ENCODE assay signal across 1 cellular context in the genomic region with DNA sequence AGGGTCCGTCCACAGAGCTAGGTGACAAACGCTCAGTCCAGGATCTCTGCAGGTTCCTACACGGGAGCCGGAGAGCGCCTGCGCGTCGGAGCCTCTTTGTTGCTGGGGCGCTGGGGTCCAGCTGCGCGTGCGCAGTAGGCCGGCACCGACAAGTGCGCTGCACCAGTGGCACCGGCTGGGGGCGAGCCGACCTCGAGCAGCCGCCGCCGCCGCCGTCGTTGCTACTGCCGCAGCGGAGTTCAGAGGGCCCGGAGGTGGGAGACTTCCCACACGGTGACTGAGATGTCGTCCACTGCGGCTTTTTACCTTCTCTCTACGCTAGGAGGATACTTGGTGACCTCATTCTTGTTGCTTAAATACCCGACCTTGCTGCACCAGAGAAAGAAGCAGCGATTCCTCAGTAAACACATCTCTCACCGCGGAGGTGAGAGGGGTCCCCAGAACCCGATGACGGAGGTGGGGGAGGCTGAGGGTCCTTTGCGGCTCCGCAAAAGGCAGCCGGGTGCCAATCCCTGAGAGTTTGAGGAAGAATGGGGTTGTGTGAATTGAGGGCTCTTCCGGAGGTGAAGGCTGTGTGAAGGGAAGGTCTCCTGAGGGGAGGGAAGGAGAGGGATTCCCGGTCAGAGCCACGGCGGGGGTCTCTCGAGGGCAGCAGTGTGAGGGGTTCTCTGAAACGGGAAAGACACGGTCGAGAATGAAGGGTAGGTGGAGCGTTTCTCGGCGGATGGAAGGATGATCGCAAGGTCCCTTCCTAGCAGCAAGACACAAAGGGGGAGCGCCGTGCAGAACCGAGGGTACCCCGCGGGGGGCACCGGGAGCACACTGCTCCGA.
TF ChIP-seq lines count a peak whose summit lies in the region.

A gene (plus strand): TSS at position 184 of the 831 bp plus-strand sequence. CDS start 99 bp downstream, at position 283.

TF ChIP-seq in HepG2, 621 proteins besides CTCF, POLR2A, EP300 and RAD21 (continued from another document and continues in another):
- TF ChIP-seq, protein P1, sequence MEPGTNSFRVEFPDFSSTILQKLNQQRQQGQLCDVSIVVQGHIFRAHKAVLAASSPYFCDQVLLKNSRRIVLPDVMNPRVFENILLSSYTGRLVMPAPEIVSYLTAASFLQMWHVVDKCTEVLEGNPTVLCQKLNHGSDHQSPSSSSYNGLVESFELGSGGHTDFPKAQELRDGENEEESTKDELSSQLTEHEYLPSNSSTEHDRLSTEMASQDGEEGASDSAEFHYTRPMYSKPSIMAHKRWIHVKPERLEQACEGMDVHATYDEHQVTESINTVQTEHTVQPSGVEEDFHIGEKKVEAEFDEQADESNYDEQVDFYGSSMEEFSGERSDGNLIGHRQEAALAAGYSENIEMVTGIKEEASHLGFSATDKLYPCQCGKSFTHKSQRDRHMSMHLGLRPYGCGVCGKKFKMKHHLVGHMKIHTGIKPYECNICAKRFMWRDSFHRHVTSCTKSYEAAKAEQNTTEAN (CRISPR knock-in tag; conservative IDR thresholded peaks at IDR 0.05), result no peak
- TF ChIP-seq ZSCAN21 (CRISPR knock-in tag; IDR thresholded peaks at IDR 0.05; ENCODE audit: borderline replicate concordance) (peak; percentile 85; the same call in 1 of the 2 replicates), NFKBIZ (CRISPR knock-in tag; IDR thresholded peaks at IDR 0.05) (no peak), HOXA3 (CRISPR knock-in tag; IDR thresholded peaks at IDR 0.05) (peak; percentile 75), ELF1 (CRISPR knock-in tag; IDR thresholded peaks at IDR 0.05) (peak; percentile 14; the same call in 1 of the 2 replicates), JDP2 (CRISPR knock-in tag; IDR thresholded peaks at IDR 0.05; ENCODE audit: borderline replicate concordance) (no peak), BORCS8-MEF2B (CRISPR knock-in tag; IDR thresholded peaks at IDR 0.05) (peak; percentile 93), ZNF3 (CRISPR knock-in tag; IDR thresholded peaks at IDR 0.05) (peak; percentile 13; the same call in 1 of the 2 replicates), ZNF264 (CRISPR knock-in tag; IDR thresholded peaks at IDR 0.05) (peak; percentile 24; the same call in 1 of the 2 replicates), ZFX (CRISPR knock-in tag; IDR thresholded peaks at IDR 0.05; ENCODE audit: low read depth) (peak; percentile 80), REPIN1 (CRISPR knock-in tag; IDR thresholded peaks at IDR 0.05; ENCODE audit: borderline replicate concordance, low read depth) (peak; percentile 77; the same call in 1 of the 2 replicates), KMT2A (CRISPR knock-in tag; IDR thresholded peaks at IDR 0.05) (peak; percentile 72), ERF (CRISPR knock-in tag; IDR thresholded peaks at IDR 0.05) (peak; percentile 81; the same call in 1 of the 2 replicates), MTA1 (CRISPR knock-in tag; IDR thresholded peaks at IDR 0.05; ENCODE audit: borderline replicate concordance) (peak; percentile 73; the same call in 1 of the 2 replicates), NR2F6 (IDR thresholded peaks at IDR 0.05) (no peak), NR2F6 (CRISPR knock-in tag; IDR thresholded peaks at IDR 0.05) (peak; percentile 24; the same call in 1 of the 2 replicates), ZNF619 (CRISPR knock-in tag; IDR thresholded peaks at IDR 0.05) (no peak; the same call in none of the 2 replicates), SATB2 (CRISPR knock-in tag; IDR thresholded peaks at IDR 0.05) (no peak), ZNF350 (CRISPR knock-in tag; IDR thresholded peaks at IDR 0.05; ENCODE audit: borderline replicate concordance, low read depth) (peak; percentile 84; the same call in 1 of the 2 replicates)
- TF ChIP-seq, protein P2, sequence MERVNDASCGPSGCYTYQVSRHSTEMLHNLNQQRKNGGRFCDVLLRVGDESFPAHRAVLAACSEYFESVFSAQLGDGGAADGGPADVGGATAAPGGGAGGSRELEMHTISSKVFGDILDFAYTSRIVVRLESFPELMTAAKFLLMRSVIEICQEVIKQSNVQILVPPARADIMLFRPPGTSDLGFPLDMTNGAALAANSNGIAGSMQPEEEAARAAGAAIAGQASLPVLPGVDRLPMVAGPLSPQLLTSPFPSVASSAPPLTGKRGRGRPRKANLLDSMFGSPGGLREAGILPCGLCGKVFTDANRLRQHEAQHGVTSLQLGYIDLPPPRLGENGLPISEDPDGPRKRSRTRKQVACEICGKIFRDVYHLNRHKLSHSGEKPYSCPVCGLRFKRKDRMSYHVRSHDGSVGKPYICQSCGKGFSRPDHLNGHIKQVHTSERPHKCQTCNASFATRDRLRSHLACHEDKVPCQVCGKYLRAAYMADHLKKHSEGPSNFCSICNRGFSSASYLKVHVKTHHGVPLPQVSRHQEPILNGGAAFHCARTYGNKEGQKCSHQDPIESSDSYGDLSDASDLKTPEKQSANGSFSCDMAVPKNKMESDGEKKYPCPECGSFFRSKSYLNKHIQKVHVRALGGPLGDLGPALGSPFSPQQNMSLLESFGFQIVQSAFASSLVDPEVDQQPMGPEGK (CRISPR knock-in tag; IDR thresholded peaks at IDR 0.05), result peak; percentile 41; the same call in 1 of the 2 replicates
- TF ChIP-seq, protein P3, sequence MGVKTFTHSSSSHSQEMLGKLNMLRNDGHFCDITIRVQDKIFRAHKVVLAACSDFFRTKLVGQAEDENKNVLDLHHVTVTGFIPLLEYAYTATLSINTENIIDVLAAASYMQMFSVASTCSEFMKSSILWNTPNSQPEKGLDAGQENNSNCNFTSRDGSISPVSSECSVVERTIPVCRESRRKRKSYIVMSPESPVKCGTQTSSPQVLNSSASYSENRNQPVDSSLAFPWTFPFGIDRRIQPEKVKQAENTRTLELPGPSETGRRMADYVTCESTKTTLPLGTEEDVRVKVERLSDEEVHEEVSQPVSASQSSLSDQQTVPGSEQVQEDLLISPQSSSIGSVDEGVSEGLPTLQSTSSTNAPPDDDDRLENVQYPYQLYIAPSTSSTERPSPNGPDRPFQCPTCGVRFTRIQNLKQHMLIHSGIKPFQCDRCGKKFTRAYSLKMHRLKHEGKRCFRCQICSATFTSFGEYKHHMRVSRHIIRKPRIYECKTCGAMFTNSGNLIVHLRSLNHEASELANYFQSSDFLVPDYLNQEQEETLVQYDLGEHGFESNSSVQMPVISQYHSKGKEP (CRISPR knock-in tag; IDR thresholded peaks at IDR 0.05), result no peak
- TF ChIP-seq, protein P4, sequence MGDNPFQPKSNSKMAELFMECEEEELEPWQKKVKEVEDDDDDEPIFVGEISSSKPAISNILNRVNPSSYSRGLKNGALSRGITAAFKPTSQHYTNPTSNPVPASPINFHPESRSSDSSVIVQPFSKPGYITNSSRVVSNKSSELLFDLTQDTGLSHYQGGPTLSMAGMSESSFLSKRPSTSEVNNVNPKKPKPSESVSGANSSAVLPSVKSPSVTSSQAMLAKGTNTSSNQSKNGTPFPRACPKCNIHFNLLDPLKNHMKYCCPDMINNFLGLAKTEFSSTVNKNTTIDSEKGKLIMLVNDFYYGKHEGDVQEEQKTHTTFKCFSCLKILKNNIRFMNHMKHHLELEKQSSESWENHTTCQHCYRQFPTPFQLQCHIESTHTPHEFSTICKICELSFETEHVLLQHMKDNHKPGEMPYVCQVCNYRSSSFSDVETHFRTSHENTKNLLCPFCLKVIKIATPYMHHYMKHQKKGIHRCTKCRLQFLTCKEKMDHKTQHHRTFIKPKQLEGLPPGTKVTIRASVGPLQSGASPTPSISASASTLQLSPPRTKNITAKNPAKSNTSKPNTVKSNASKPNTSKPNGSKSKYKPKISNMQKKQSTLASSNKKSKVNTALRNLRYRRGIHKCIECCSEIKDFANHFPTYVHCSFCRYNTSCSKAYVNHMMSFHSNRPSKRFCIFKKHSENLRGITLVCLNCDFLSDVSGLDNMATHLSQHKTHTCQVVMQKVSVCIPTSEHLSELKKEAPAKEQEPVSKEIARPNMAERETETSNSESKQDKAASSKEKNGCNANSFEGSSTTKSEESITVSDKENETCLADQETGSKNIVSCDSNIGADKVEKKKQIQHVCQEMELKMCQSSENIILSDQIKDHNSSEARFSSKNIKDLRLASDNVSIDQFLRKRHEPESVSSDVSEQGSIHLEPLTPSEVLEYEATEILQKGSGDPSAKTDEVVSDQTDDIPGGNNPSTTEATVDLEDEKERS (CRISPR knock-in tag; IDR thresholded peaks at IDR 0.05), result peak; percentile 79
- TF ChIP-seq, protein P5, sequence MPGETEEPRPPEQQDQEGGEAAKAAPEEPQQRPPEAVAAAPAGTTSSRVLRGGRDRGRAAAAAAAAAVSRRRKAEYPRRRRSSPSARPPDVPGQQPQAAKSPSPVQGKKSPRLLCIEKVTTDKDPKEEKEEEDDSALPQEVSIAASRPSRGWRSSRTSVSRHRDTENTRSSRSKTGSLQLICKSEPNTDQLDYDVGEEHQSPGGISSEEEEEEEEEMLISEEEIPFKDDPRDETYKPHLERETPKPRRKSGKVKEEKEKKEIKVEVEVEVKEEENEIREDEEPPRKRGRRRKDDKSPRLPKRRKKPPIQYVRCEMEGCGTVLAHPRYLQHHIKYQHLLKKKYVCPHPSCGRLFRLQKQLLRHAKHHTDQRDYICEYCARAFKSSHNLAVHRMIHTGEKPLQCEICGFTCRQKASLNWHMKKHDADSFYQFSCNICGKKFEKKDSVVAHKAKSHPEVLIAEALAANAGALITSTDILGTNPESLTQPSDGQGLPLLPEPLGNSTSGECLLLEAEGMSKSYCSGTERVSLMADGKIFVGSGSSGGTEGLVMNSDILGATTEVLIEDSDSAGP (CRISPR knock-in tag; IDR thresholded peaks at IDR 0.05; ENCODE audit: borderline replicate concordance), result peak; percentile 93; the same call in 1 of the 2 replicates
- TF ChIP-seq, protein P6, sequence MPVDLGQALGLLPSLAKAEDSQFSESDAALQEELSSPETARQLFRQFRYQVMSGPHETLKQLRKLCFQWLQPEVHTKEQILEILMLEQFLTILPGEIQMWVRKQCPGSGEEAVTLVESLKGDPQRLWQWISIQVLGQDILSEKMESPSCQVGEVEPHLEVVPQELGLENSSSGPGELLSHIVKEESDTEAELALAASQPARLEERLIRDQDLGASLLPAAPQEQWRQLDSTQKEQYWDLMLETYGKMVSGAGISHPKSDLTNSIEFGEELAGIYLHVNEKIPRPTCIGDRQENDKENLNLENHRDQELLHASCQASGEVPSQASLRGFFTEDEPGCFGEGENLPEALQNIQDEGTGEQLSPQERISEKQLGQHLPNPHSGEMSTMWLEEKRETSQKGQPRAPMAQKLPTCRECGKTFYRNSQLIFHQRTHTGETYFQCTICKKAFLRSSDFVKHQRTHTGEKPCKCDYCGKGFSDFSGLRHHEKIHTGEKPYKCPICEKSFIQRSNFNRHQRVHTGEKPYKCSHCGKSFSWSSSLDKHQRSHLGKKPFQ (CRISPR knock-in tag; IDR thresholded peaks at IDR 0.05; ENCODE audit: insufficient replicate concordance), result no peak
- TF ChIP-seq, protein P7, sequence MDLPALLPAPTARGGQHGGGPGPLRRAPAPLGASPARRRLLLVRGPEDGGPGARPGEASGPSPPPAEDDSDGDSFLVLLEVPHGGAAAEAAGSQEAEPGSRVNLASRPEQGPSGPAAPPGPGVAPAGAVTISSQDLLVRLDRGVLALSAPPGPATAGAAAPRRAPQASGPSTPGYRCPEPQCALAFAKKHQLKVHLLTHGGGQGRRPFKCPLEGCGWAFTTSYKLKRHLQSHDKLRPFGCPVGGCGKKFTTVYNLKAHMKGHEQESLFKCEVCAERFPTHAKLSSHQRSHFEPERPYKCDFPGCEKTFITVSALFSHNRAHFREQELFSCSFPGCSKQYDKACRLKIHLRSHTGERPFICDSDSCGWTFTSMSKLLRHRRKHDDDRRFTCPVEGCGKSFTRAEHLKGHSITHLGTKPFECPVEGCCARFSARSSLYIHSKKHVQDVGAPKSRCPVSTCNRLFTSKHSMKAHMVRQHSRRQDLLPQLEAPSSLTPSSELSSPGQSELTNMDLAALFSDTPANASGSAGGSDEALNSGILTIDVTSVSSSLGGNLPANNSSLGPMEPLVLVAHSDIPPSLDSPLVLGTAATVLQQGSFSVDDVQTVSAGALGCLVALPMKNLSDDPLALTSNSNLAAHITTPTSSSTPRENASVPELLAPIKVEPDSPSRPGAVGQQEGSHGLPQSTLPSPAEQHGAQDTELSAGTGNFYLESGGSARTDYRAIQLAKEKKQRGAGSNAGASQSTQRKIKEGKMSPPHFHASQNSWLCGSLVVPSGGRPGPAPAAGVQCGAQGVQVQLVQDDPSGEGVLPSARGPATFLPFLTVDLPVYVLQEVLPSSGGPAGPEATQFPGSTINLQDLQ (CRISPR knock-in tag; IDR thresholded peaks at IDR 0.05), result no peak
- TF ChIP-seq, protein P8, sequence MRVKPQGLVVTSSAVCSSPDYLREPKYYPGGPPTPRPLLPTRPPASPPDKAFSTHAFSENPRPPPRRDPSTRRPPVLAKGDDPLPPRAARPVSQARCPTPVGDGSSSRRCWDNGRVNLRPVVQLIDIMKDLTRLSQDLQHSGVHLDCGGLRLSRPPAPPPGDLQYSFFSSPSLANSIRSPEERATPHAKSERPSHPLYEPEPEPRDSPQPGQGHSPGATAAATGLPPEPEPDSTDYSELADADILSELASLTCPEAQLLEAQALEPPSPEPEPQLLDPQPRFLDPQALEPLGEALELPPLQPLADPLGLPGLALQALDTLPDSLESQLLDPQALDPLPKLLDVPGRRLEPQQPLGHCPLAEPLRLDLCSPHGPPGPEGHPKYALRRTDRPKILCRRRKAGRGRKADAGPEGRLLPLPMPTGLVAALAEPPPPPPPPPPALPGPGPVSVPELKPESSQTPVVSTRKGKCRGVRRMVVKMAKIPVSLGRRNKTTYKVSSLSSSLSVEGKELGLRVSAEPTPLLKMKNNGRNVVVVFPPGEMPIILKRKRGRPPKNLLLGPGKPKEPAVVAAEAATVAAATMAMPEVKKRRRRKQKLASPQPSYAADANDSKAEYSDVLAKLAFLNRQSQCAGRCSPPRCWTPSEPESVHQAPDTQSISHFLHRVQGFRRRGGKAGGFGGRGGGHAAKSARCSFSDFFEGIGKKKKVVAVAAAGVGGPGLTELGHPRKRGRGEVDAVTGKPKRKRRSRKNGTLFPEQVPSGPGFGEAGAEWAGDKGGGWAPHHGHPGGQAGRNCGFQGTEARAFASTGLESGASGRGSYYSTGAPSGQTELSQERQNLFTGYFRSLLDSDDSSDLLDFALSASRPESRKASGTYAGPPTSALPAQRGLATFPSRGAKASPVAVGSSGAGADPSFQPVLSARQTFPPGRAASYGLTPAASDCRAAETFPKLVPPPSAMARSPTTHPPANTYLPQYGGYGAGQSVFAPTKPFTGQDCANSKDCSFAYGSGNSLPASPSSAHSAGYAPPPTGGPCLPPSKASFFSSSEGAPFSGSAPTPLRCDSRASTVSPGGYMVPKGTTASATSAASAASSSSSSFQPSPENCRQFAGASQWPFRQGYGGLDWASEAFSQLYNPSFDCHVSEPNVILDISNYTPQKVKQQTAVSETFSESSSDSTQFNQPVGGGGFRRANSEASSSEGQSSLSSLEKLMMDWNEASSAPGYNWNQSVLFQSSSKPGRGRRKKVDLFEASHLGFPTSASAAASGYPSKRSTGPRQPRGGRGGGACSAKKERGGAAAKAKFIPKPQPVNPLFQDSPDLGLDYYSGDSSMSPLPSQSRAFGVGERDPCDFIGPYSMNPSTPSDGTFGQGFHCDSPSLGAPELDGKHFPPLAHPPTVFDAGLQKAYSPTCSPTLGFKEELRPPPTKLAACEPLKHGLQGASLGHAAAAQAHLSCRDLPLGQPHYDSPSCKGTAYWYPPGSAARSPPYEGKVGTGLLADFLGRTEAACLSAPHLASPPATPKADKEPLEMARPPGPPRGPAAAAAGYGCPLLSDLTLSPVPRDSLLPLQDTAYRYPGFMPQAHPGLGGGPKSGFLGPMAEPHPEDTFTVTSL (CRISPR knock-in tag; IDR thresholded peaks at IDR 0.05; ENCODE audit: borderline replicate concordance), result no peak; the same call in 1 of the 2 replicates
